ENCODE assay signal across 30 cellular contexts in the genomic region with DNA sequence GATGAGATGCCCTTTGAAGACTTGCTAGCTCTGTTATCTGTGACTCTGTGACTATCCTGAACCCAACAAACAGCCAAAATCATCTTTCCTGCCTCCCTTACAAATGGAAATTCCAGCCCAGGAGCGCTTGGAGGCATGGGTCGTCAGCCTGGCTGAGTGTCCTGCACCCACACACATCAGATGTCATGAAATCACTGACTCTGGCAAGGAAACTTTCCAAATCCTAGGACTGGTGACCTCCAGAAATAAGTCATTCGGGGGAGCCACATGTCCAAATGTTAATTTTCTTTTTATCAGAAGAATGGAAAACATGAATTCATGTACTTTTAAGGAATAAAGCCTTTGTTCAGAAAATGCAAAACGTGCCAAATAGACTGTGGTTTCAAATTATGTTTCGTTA.
A peak's percentile ranks its signal among the peaks of the same experiment; 100 is the strongest.
DNase-seq lines count a peak whose midpoint lies in the region; ATAC-seq and TF ChIP-seq lines count a peak whose summit lies in the region.
"Had no signal": no experiment of that assay in that cellular context is flagged by ENCODE, and none has a peak within 500 bp of the region (broad histone marks: within the 10 kb centered on the region; RNA-seq: fewer than 3 reads in every experiment).

No MANE protein-coding gene starts in this region.

- H3K27ac ChIP-seq in IMR-90 (ENCODE audit: insufficient read depth, low read length) (no peak overlapping the region), mammary epithelial cell (ENCODE audit: insufficient read depth, low read depth, low read length) (no peak overlapping the region), endodermal cell (ENCODE audit: low read depth, low read length) (no peak overlapping the region)
- H3K27ac ChIP-seq: A549; adrenal gland; BLaER1 treated with 17β-estradiol and CSF1 and Interleukin-3, amounts not matched to agents 10 nM and 100 nM; cardiac muscle cell; PC-9 had no signal

- no peak overlapping the region for H3K14ac ChIP-seq in IMR-90 (replicated peaks; ENCODE audit: low read depth, low read length)

- H2BK5ac ChIP-seq in IMR-90 (ENCODE audit: low read depth, low read length, poor library complexity, severe bottlenecking): no peak overlapping the region

- 0 out of 2 replicates have a peak overlapping the region, but pooled peaks have one; percentile 1 for H2BK20ac ChIP-seq in IMR-90 (ENCODE audit: low read depth, low read length)

- CTCF ChIA-PET in IMR-90 (lab: Yijun Ruan, JAX) (no interaction called here), mammary epithelial cell (lab: Charles Lee; ENCODE audit: low non-redundant PET) (no interaction called here), Caco-2 (lab: Charles Lee) (no interaction called here)

- peak overlapping the region; percentile 66 for H3K4me2 ChIP-seq in IMR-90 (ENCODE audit: low read depth, low read length)
- H3K4me2 ChIP-seq in mammary epithelial cell (ENCODE audit: insufficient read depth, low read depth, low read length): no peak overlapping the region
- H3K4me2 ChIP-seq: A549; BLaER1 treated with 17β-estradiol and CSF1 and Interleukin-3, amounts not matched to agents 10 nM and 100 nM; PC-9 had no signal

- POLR2A ChIA-PET in IMR-90 (lab: Charles Lee; ENCODE audit: unreplicated experiment) (no interaction called here), Caco-2 (lab: Charles Lee) (no interaction called here)

- no peak for TF ChIP-seq POLR2A in IMR-90 (IDR thresholded peaks at IDR 0.05; ENCODE audit: low read depth, low read length)

- TF ChIP-seq RAD21 in IMR-90 (IDR thresholded peaks at IDR 0.05; ENCODE audit: low read length): no peak

- H3K4me3 Mint-ChIP-seq in nephron (peak overlapping the region; percentile 78 to 83 (median 80)), Caco-2 (ENCODE audit: unreplicated experiment) (no peak overlapping the region), endodermal cell (no peak overlapping the region)
- H3K4me3 Mint-ChIP-seq: activated B cell treated with CpG ODN at 0.5 μM for 24 hours had no signal

- H4K5ac ChIP-seq in IMR-90 (ENCODE audit: low read depth, low read length): no peak overlapping the region

- H4K20me1 ChIP-seq in IMR-90 (ENCODE audit: insufficient read depth, low read length): no peaks in the 10 kb centered on the region
- no peaks in the 10 kb centered on the region for H4K20me1 ChIP-seq in mammary epithelial cell (ENCODE audit: insufficient read depth, low read length)

- no peak for TF ChIP-seq CTCF in AG09319 (IDR thresholded peaks at IDR 0.05; ENCODE audit: low read depth, low read length)
- no peak for TF ChIP-seq CTCF in IMR-90 (conservative IDR thresholded peaks at IDR 0.05; ENCODE audit: low read depth, low read length)
- TF ChIP-seq CTCF in mammary epithelial cell (conservative IDR thresholded peaks at IDR 0.05 in 1 of 2, IDR thresholded peaks at IDR 0.05 in 1 of 2; ENCODE audit: extremely low read depth in 1 of 2, insufficient read depth in 1 of 2, low read depth in 1 of 2, low read length in 2 of 2): no peak
- no peak for TF ChIP-seq CTCF in nephron (IDR thresholded peaks at IDR 0.05; ENCODE audit: unreplicated experiment in 3 of 3)
- no peak for TF ChIP-seq CTCF in Caco-2 (IDR thresholded peaks at IDR 0.05; ENCODE audit: insufficient read depth in 1 of 2, low read depth in 1 of 2, low read length in 1 of 2, severe bottlenecking in 1 of 2, unreplicated experiment in 1 of 2)
- no peak for TF ChIP-seq CTCF in endodermal cell (conservative IDR thresholded peaks at IDR 0.05)

- DNase-seq in AG09319 (ENCODE audit: extremely low read depth, low read depth): peak; percentile 24
- peak; percentile 44 for DNase-seq in IMR-90
- DNase-seq in mammary epithelial cell: peak; percentile 16
- no peak for DNase-seq in Caco-2
- DNase-seq in endodermal cell: no peak
- no peak for DNase-seq in DMS53 treated with DMSO at 0.1 percent for 48 hours (lab: John Stamatoyannopoulos, UW; ENCODE audit: unreplicated experiment)
- DNase-seq: activated B cell treated with CpG ODN at 0.5 μM for 24 hours; activated CD4-positive, alpha-beta T cell treated with anti-CD3 and anti-CD28 coated beads, Interleukin-2, amount 50 U/mL, for 4 hours; activated naive CD4-positive, alpha-beta T cell treated with Interleukin-2 at 50 U/mL for 16 hours; effector memory CD4-positive, alpha-beta T cell; naive B cell; NCI-H1048; NCI-H1694; NCI-H2171; NCI-H526; PC-9; SHP77; small intestine; stimulated activated CD4-positive, alpha-beta T cell treated with anti-CD3 and anti-CD28 coated beads, Interleukin-1b, Interleukin-23, amount 100 ng/mL, for 48 hours; T-helper 9 cell; trophoblast cell had no signal

- peak overlapping the region; percentile 1 for H2AK9ac ChIP-seq in IMR-90 (replicated peaks; ENCODE audit: low read depth, low read length, poor library complexity)

- no peak overlapping the region for H3K9ac ChIP-seq in IMR-90 (ENCODE audit: low read depth, low read length)
- no peak overlapping the region for H3K9ac ChIP-seq in mammary epithelial cell (ENCODE audit: insufficient read depth, low read length)
- H3K9ac ChIP-seq in endodermal cell (ENCODE audit: extremely low read depth, low read length, poor library complexity, severe bottlenecking): no peak overlapping the region
- H3K9ac ChIP-seq: BLaER1 treated with 17β-estradiol and CSF1 and Interleukin-3, amounts not matched to agents 10 nM and 100 nM had no signal

- H3K36me3 Mint-ChIP-seq in nephron (ENCODE audit: low read depth): peaks cover 11% of the 10 kb centered on the region
- H3K36me3 Mint-ChIP-seq in Caco-2 (ENCODE audit: insufficient read depth, unreplicated experiment): peaks cover 5% of the 10 kb centered on the region
- no peaks in the 10 kb centered on the region for H3K36me3 Mint-ChIP-seq in endodermal cell (ENCODE audit: low read depth)
- H3K36me3 Mint-ChIP-seq: IgD-negative memory B cell had no signal

- peaks cover 8% of the 10 kb centered on the region for H3K4me1 ChIP-seq in IMR-90 (ENCODE audit: control insufficient read depth, insufficient read depth, low read length)
- H3K4me1 ChIP-seq in mammary epithelial cell (ENCODE audit: insufficient read depth, low read length): peaks cover 2% of the 10 kb centered on the region
- no peaks in the 10 kb centered on the region for H3K4me1 ChIP-seq in Caco-2
- H3K4me1 ChIP-seq in endodermal cell (ENCODE audit: control insufficient read depth, insufficient read depth, low read length): no peaks in the 10 kb centered on the region
- H3K4me1 ChIP-seq: adrenal gland had no signal

- H3K36me3 ChIP-seq in IMR-90 (ENCODE audit: control insufficient read depth, insufficient read depth, low read length): no peaks in the 10 kb centered on the region
- H3K36me3 ChIP-seq in mammary epithelial cell (ENCODE audit: insufficient read depth, low read length): no peaks in the 10 kb centered on the region
- H3K36me3 ChIP-seq in Caco-2 (ENCODE audit: control insufficient read depth, insufficient read depth, low read length): no peaks in the 10 kb centered on the region
- no peaks in the 10 kb centered on the region for H3K36me3 ChIP-seq in endodermal cell (ENCODE audit: control insufficient read depth, insufficient read depth, low read length)
- H3K36me3 ChIP-seq: adrenal gland; BLaER1 treated with 17β-estradiol and CSF1 and Interleukin-3, amounts not matched to agents 10 nM and 100 nM; cardiac muscle cell had no signal

- no peaks in the 10 kb centered on the region for H3K9me3 ChIP-seq in IMR-90 (ENCODE audit: control insufficient read depth, insufficient read depth, low read length)
- H3K9me3 ChIP-seq in mammary epithelial cell (replicated peaks; ENCODE audit: insufficient read depth, low read length): no peaks in the 10 kb centered on the region
- peaks cover 4% of the 10 kb centered on the region; the same call in 1 of the 2 replicates for H3K9me3 ChIP-seq in Caco-2
- H3K9me3 ChIP-seq in endodermal cell (ENCODE audit: control insufficient read depth, low read length): no peaks in the 10 kb centered on the region
- H3K9me3 ChIP-seq: A549, adrenal gland had no signal

- peaks cover 3 to 10% of the 10 kb centered on the region in 2 experiments; a peak in 3 of 4 replicates for H3K79me1 ChIP-seq in IMR-90 (ENCODE audit: low read depth in 1 of 2, low read length in 2 of 2)

- H3K4me3 ChIP-seq in IMR-90 (ENCODE audit: insufficient read depth, low read depth, low read length) (no peak overlapping the region), mammary epithelial cell (replicated peaks in 1 of 3; ENCODE audit: insufficient read depth in 1 of 3, low read depth in 2 of 3, low read length in 3 of 3) (no peak overlapping the region), Caco-2 (ENCODE audit: low read depth, low read length) (no peak overlapping the region), endodermal cell (ENCODE audit: low read length) (no peak overlapping the region)
- H3K4me3 ChIP-seq: A549; adrenal gland; BLaER1 treated with 17β-estradiol and CSF1 and Interleukin-3, amounts not matched to agents 10 nM and 100 nM; cardiac muscle cell; coronary artery; PC-9 had no signal

- peak overlapping the region; percentile 13; the same call in 1 of the 2 replicates for H3K4ac ChIP-seq in IMR-90 (ENCODE audit: low read depth, low read length)

- no peak overlapping the region for H2AK5ac ChIP-seq in IMR-90 (ENCODE audit: low read depth, low read length)

- H3K27me3 Mint-ChIP-seq in nephron (ENCODE audit: low read depth): peaks cover 8% of the 10 kb centered on the region
- peaks cover 2% of the 10 kb centered on the region for H3K27me3 Mint-ChIP-seq in Caco-2 (ENCODE audit: insufficient read depth, unreplicated experiment)
- H3K27me3 Mint-ChIP-seq in endodermal cell (ENCODE audit: insufficient read depth): peaks cover 51% of the 10 kb centered on the region

- H2AFZ ChIP-seq in IMR-90 (replicated peaks; ENCODE audit: low read length, poor library complexity) (peak overlapping the region; percentile 0), mammary epithelial cell (ENCODE audit: low read depth, low read length) (no peak overlapping the region)
- H2AFZ ChIP-seq: PC-9 had no signal

- H4K91ac ChIP-seq in IMR-90 (ENCODE audit: insufficient read depth, low read depth, low read length): no peak overlapping the region

- H3K27ac Mint-ChIP-seq in nephron: peak overlapping the region; percentile 3 to 74 (median 57)
- no peak overlapping the region for H3K27ac Mint-ChIP-seq in Caco-2 (ENCODE audit: unreplicated experiment)
- no peak overlapping the region for H3K27ac Mint-ChIP-seq in endodermal cell
- H3K27ac Mint-ChIP-seq: activated B cell treated with CpG ODN at 0.5 μM for 24 hours, naive B cell had no signal

- H3K27me3 ChIP-seq in IMR-90 (ENCODE audit: control insufficient read depth, insufficient read depth, low read length): no peaks in the 10 kb centered on the region
- H3K27me3 ChIP-seq in mammary epithelial cell (ENCODE audit: insufficient read depth, low read length): peaks cover 2% of the 10 kb centered on the region
- H3K27me3 ChIP-seq in Caco-2 (replicated peaks; ENCODE audit: control insufficient read depth, insufficient read depth, low read length): no peaks in the 10 kb centered on the region
- peaks cover 28% of the 10 kb centered on the region for H3K27me3 ChIP-seq in endodermal cell (ENCODE audit: control insufficient read depth, insufficient read depth, low read length, poor library complexity, severe bottlenecking)
- H3K27me3 ChIP-seq: adrenal gland; BLaER1 treated with 17β-estradiol and CSF1 and Interleukin-3, amounts not matched to agents 10 nM and 100 nM had no signal

- no peak overlapping the region for H3K23ac ChIP-seq in IMR-90 (ENCODE audit: low read depth, low read length)

- no CpG with 5 or more reads among the region's 5 CpGs for WGBS in IMR-90 (ENCODE audit: extremely low coverage in 2 of 2, insufficient read length in 1 of 2), 2 experiments
- 16% methylated on average over 5 of the region's 5 CpGs for WGBS in mammary epithelial cell (ENCODE audit: low coverage, missing lambda C conversion rate)
- 71 to 81% methylated on average over 5 of the region's 5 CpGs for WGBS in endodermal cell (ENCODE audit: insufficient coverage in 1 of 2, insufficient read length in 1 of 2), 2 experiments

- H2BK15ac ChIP-seq in IMR-90 (ENCODE audit: low read depth, low read length): no peak overlapping the region

- H3K4me1 Mint-ChIP-seq in nephron (peaks cover 31% of the 10 kb centered on the region), Caco-2 (ENCODE audit: low read depth, unreplicated experiment) (no peaks in the 10 kb centered on the region), endodermal cell (peaks cover 7% of the 10 kb centered on the region)

- no peak overlapping the region for H3K56ac ChIP-seq in IMR-90 (ENCODE audit: extremely low read depth, insufficient read depth, low read length)

- BruUV-seq in IMR-90 (replicated peaks; lab: Mats Ljungman, UMichigan) (no TSS peak), mammary epithelial cell (replicated peaks; lab: Mats Ljungman, UMichigan) (no TSS peak), Caco-2 (replicated peaks; lab: Mats Ljungman, UMichigan) (no TSS peak)

- intact Hi-C loops in IMR-90 (cut with micrococcal nuclease): no loop called here
- intact Hi-C loops in mammary epithelial cell (cut with micrococcal nuclease): no loop called here
- intact Hi-C loops in Caco-2 (cut with micrococcal nuclease; ENCODE audit: unreplicated experiment): no loop called here

- 0 out of 2 replicates have a peak, but pooled peaks cover 7% of the 10 kb centered on the region for H3K9me1 ChIP-seq in IMR-90 (ENCODE audit: insufficient read depth, low read length)

- dilution Hi-C loops in IMR-90 (cut with HindIII; ENCODE audit: low sequenced_read_pairs, unreplicated experiment) (no loop called here), mammary epithelial cell (cut with HindIII; ENCODE audit: low sequenced_read_pairs) (no loop called here)

- in situ Hi-C loops in IMR-90 (cut with MboI; ENCODE audit: low sequenced_read_pairs): no loop called here
- in situ Hi-C loops in mammary epithelial cell (cut with MboI; ENCODE audit: low sequenced_read_pairs in 2 of 2): no loop called here

- peaks cover 8% of the 10 kb centered on the region for H3K9me3 Mint-ChIP-seq in nephron
- H3K9me3 Mint-ChIP-seq in Caco-2 (ENCODE audit: unreplicated experiment): peaks cover 9% of the 10 kb centered on the region
- peaks cover 8% of the 10 kb centered on the region for H3K9me3 Mint-ChIP-seq in endodermal cell
- H3K9me3 Mint-ChIP-seq: activated B cell treated with CpG ODN at 0.5 μM for 24 hours had no signal

- H2BK120ac ChIP-seq in IMR-90 (ENCODE audit: low read depth, low read length): no peak overlapping the region

- peaks cover 20% of the 10 kb centered on the region for H3K79me2 ChIP-seq in mammary epithelial cell (ENCODE audit: insufficient read depth, low read length)

- ATAC-seq in IMR-90 (ENCODE audit: low read depth) (no peak), HG02642 (IDR thresholded peaks at IDR 0.05; ENCODE audit: poor library complexity, unreplicated experiment) (no peak)
- ATAC-seq: A549, left lobe of liver had no signal

- no peak overlapping the region for H4K8ac ChIP-seq in IMR-90 (ENCODE audit: low read depth in 2 of 2, low read length in 2 of 2)

- H3K18ac ChIP-seq in IMR-90 (ENCODE audit: low read depth, low read length): no peak overlapping the region

Comparison
In these comparisons a context has a peak if more than half of its experiments do, and no peak if none do; other contexts are left out.
1. DNase-seq: peak in AG09319 (single experiment), IMR-90 (single experiment) and mammary epithelial cell (single experiment); none in Caco-2 (0 of 2), endodermal cell (single experiment) and DMS53 treated with DMSO at 0.1 percent for 48 hours (single experiment).
2. H3K27ac Mint-ChIP-seq: peak in nephron (3 of 3); none in Caco-2 (single experiment) and endodermal cell (single experiment).
3. H3K4me3 Mint-ChIP-seq: peak in nephron (3 of 3); none in Caco-2 (single experiment) and endodermal cell (single experiment).